20 cellular contexts compared by ENCODE assay signal in the genomic region with DNA sequence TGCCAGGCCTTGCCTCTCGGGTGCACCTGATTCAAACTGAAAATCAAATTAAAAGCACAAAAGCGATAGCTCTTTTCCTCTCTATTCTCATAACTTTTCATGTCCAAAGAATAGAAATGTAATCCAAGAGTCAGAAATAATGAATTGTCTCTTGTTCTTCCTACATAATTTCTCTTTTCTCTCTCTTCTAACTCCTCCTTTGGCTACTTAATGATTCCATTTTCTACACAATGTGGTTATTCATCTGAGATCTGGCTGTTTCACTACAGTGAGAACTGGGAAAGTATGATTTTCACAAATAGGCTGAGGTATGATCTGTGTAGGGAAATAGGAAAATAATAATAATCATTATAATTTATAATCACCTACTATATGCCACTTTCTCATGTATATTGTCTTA.
"Had no signal": no experiment of that assay in that cellular context is flagged by ENCODE, and none has a peak within 500 bp of the region (broad histone marks: within the 10 kb centered on the region; RNA-seq: fewer than 3 reads in every experiment).

No MANE protein-coding gene starts in this region.

- DNase-seq: activated CD4-positive, alpha-beta T cell treated with anti-CD3 and anti-CD28 coated beads for 48 hours; activated CD4-positive, alpha-beta T cell treated with anti-CD3 and anti-CD28 coated beads, Interleukin-2, amount 50 U/mL, for 4 hours; activated CD4-positive, CD25-positive, alpha-beta regulatory T cell treated with anti-CD3 and anti-CD28 coated beads, Interleukin-2, amount 50 U/mL, for 72 hours; activated CD8-positive, alpha-beta memory T cell treated with anti-CD3 and anti-CD28 coated beads, Interleukin-2, amount 50 U/mL, for 48 hours; activated CD8-positive, alpha-beta T cell treated with anti-CD3 and anti-CD28 coated beads, Interleukin-2, amount 10 ng/mL, durations not matched to agents 7 days and 5 days; activated effector memory CD4-positive, alpha-beta T cell treated with Interleukin-2 at 50 U/mL for 16 hours; activated naive CD4-positive, alpha-beta T cell; activated naive CD8-positive, alpha-beta T cell treated with anti-CD3 and anti-CD28 coated beads, Interleukin-2, amount 50 U/mL, for 24 hours; activated T-cell treated with anti-CD3 and anti-CD28 coated beads, Interleukin-2, amount 50 U/mL, for 24 hours; amniotic stem cell; Karpas-422; NCI-H1105 treated with DMSO at 0.1 percent for 48 hours; NCI-H1436 treated with DMSO at 0.1 percent for 48 hours; NCI-H187; NCI-H2081; NCI-H524; SHP77 treated with DMSO at 0.1 percent for 48 hours; T-helper 17 cell; T-helper 9 cell had no signal

- H3K4me3 ChIP-seq: K562 had no signal
